In genomic region chr12:31958601-31959000, GRCh38 we compare ENCODE assay signal across 8 cellular contexts. TPM values are rescaled to one million over a fixed set of nuclear protein-coding genes. Genes with fewer than 3 reads are reported as not detected.
A peak's percentile ranks its signal among the peaks of the same experiment; 100 is the strongest.
DNase-seq lines count a peak whose midpoint lies in the region; ATAC-seq, FAIRE-seq and TF ChIP-seq lines count a peak whose summit lies in the region.

No MANE protein-coding gene starts in this region.

- no peak overlapping the region for H3K9ac ChIP-seq in fibroblast of lung (ENCODE audit: insufficient read depth, low read length)

- H3K27me3 ChIP-seq in RWPE2 (ENCODE audit: insufficient read depth, poor library complexity, severe bottlenecking) (no peaks in the 10 kb centered on the region), fibroblast of lung (ENCODE audit: control insufficient read depth, insufficient read depth, low read length) (no peaks in the 10 kb centered on the region)

- H2AFZ ChIP-seq in fibroblast of lung (ENCODE audit: low read length), result peak overlapping the region; percentile 97

- peaks cover 8% of the 10 kb centered on the region for H3K79me2 ChIP-seq in fibroblast of lung (ENCODE audit: control insufficient read depth, insufficient read depth, low read length)

- peaks cover 19% of the 10 kb centered on the region for H3K36me3 ChIP-seq in RWPE2 (ENCODE audit: low read depth)
- H3K36me3 ChIP-seq in fibroblast of lung (ENCODE audit: control insufficient read depth, insufficient read depth, low read length), result no peaks in the 10 kb centered on the region

- TF ChIP-seq CTCF in RWPE2 (IDR thresholded peaks at IDR 0.05; ENCODE audit: poor library complexity, severe bottlenecking), result no peak
- TF ChIP-seq CTCF in fibroblast of lung (conservative IDR thresholded peaks at IDR 0.05 in 1 of 2, IDR thresholded peaks at IDR 0.05 in 1 of 2; ENCODE audit: low read depth in 1 of 2, low read length in 2 of 2), result no peak

- peak; percentile 15 for FAIRE-seq in GM18507 (lab: Jason Lieb, UNC)

- H3K9me3 ChIP-seq in RWPE2 (ENCODE audit: severe bottlenecking) (no peaks in the 10 kb centered on the region), fibroblast of lung (ENCODE audit: control insufficient read depth, insufficient read depth, low read depth, low read length) (no peaks in the 10 kb centered on the region)

- H3K4me2 ChIP-seq in fibroblast of lung (ENCODE audit: extremely low read depth, insufficient read depth, low read length), result peak overlapping the region; percentile 76

- no peaks in the 10 kb centered on the region for H4K20me1 ChIP-seq in fibroblast of lung (ENCODE audit: control insufficient read depth, extremely low read depth, insufficient read depth, low read length)

- DNase-seq in GM18507 (ENCODE audit: extremely low spot score, insufficient read length, low read depth) (no peak), RWPE2 (ENCODE audit: low spot score) (no peak), fibroblast of lung (ENCODE audit: low read depth in 2 of 2) (no peak), renal cortical epithelial cell (ENCODE audit: low read depth) (peak; percentile 64)
- DNase-seq in central memory CD4-positive, alpha-beta T cell, result no peak
- no peak for DNase-seq in stimulated activated CD4-positive, alpha-beta T cell treated with anti-CD3 and anti-CD28 coated beads, Interleukin-2, amount 100 ng/mL, for 48 hours

- ATAC-seq in RWPE2 (ENCODE audit: low read depth) (no peak), HG03457 (IDR thresholded peaks at IDR 0.05; ENCODE audit: unreplicated experiment) (no peak), HG03460 (IDR thresholded peaks at IDR 0.05; ENCODE audit: unreplicated experiment) (no peak)

- H3K4me1 ChIP-seq in RWPE2 (ENCODE audit: insufficient read depth, poor library complexity, severe bottlenecking) (peaks cover 7% of the 10 kb centered on the region), fibroblast of lung (ENCODE audit: control insufficient read depth, extremely low read depth, insufficient read depth, low read length) (no peaks in the 10 kb centered on the region)

- H3K27ac ChIP-seq in RWPE2 (ENCODE audit: poor library complexity, severe bottlenecking) (peak overlapping the region; percentile 65), fibroblast of lung (ENCODE audit: insufficient read depth, low read length) (no peak overlapping the region)

- H3K4me3 ChIP-seq in RWPE2 (ENCODE audit: severe bottlenecking) (peak overlapping the region; percentile 82), fibroblast of lung (replicated peaks in 1 of 4; ENCODE audit: control extremely low read depth in 1 of 4, insufficient read depth in 1 of 4, low read depth in 3 of 4, low read length in 4 of 4) (peak overlapping the region; percentile 78 to 89 (median 84))

RNA-seq across cellular contexts. Expression of gene RESF1, which starts 0.6 kb away (rescaled TPM):
- total RNA-seq in fibroblast of lung (12.7 and 15.9 TPM in 2 replicates), renal cortical epithelial cell (20.5 and 88.5 TPM in 2 replicates)
- 11.3 and 12.6 TPM in 2 replicates for polyA plus RNA-seq in fibroblast of lung
- 5.3 and 6.6 TPM in 2 replicates for polyA plus RNA-seq in fibroblast of lung (2012)
- polyA minus RNA-seq in fibroblast of lung (ENCODE audit: low replicate concordance), result 2.2 and 2.6 TPM in 2 replicates
